ENCODE assay signal across 1 cellular context in genomic region chr16:180921-181667, GRCh38.
TF ChIP-seq lines count a peak whose summit lies in the region.

No MANE protein-coding gene starts in this region.

TF ChIP-seq in K562, 482 proteins besides CTCF, POLR2A, EP300 and RAD21 (continued from another document and continues in another):
- no peak for TF ChIP-seq SMARCA5 (IDR thresholded peaks at IDR 0.05)
- TF ChIP-seq, protein P1, sequence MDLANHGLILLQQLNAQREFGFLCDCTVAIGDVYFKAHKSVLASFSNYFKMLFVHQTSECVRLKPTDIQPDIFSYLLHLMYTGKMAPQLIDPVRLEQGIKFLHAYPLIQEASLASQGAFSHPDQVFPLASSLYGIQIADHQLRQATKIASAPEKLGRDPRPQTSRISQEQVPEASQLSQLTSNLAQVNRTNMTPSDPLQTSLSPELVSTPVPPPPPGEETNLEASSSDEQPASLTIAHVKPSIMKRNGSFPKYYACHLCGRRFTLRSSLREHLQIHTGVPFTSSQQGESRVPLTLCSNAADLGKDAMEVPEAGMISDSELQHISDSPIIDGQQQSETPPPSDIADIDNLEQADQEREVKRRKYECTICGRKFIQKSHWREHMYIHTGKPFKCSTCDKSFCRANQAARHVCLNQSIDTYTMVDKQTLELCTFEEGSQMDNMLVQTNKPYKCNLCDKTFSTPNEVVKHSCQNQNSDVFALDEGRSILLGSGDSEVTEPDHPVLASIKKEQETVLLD (IDR thresholded peaks at IDR 0.05), result peak; percentile 13; the same call in 1 of the 2 replicates
- TF ChIP-seq ZBTB7A (IDR thresholded peaks at IDR 0.05; ENCODE audit: borderline replicate concordance, control insufficient read depth, low read depth, low read length), result no peak
- peak; percentile 93 for TF ChIP-seq ATF2 (CRISPR knock-in tag; IDR thresholded peaks at IDR 0.05)
- no peak for TF ChIP-seq ESRRB (CRISPR knock-in tag; IDR thresholded peaks at IDR 0.05; ENCODE audit: borderline replicate concordance)
- no peak for TF ChIP-seq ZNF277 (CRISPR knock-in tag; IDR thresholded peaks at IDR 0.05; ENCODE audit: borderline replicate concordance)
- TF ChIP-seq ZNF444 (CRISPR knock-in tag; IDR thresholded peaks at IDR 0.05), result no peak
- peak; percentile 28 for TF ChIP-seq E2F8 (IDR thresholded peaks at IDR 0.05; ENCODE audit: low read depth, partially characterized antibody)
- TF ChIP-seq TAL1 (IDR thresholded peaks at IDR 0.05), result no peak
- peak; percentile 60; the same call in 1 of the 2 replicates for TF ChIP-seq ZC3H4 (CRISPR knock-in tag; IDR thresholded peaks at IDR 0.05; ENCODE audit: borderline replicate concordance)
- no peak for TF ChIP-seq ILK (tag; IDR thresholded peaks at IDR 0.05; ENCODE audit: borderline replicate concordance, low read depth)
- TF ChIP-seq, protein P2, sequence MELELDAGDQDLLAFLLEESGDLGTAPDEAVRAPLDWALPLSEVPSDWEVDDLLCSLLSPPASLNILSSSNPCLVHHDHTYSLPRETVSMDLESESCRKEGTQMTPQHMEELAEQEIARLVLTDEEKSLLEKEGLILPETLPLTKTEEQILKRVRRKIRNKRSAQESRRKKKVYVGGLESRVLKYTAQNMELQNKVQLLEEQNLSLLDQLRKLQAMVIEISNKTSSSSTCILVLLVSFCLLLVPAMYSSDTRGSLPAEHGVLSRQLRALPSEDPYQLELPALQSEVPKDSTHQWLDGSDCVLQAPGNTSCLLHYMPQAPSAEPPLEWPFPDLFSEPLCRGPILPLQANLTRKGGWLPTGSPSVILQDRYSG (tag; conservative IDR thresholded peaks at IDR 0.05; ENCODE audit: low read depth), result peak; percentile 47; the same call in 1 of the 2 replicates
- no peak for TF ChIP-seq ZNF655 (CRISPR knock-in tag; IDR thresholded peaks at IDR 0.05)
- TF ChIP-seq ELK3 (CRISPR knock-in tag; IDR thresholded peaks at IDR 0.05), result no peak
- no peak for TF ChIP-seq PHTF2 (CRISPR knock-in tag; IDR thresholded peaks at IDR 0.05)
- no peak for TF ChIP-seq RFX7 (CRISPR knock-in tag; IDR thresholded peaks at IDR 0.05)
- TF ChIP-seq PRDM10 (IDR thresholded peaks at IDR 0.05; ENCODE audit: partially characterized antibody), result peak; percentile 9
- no peak for TF ChIP-seq EHMT2 (IDR thresholded peaks at IDR 0.05)
- peak; percentile 93 for TF ChIP-seq HNRNPLL (IDR thresholded peaks at IDR 0.05; ENCODE audit: low read depth, low read length, poor library complexity, severe bottlenecking)
- no peak for TF ChIP-seq CBX2 (IDR thresholded peaks at IDR 0.05; ENCODE audit: insufficient read depth, low read length, poor library complexity, severe bottlenecking)
- peak; percentile 94 for TF ChIP-seq IRF2 (CRISPR knock-in tag; IDR thresholded peaks at IDR 0.05)
- TF ChIP-seq CHD1 (IDR thresholded peaks at IDR 0.05; ENCODE audit: low read length), result peak; percentile 45
- TF ChIP-seq PCBP2 (IDR thresholded peaks at IDR 0.05; ENCODE audit: low read depth, low read length, poor library complexity, severe bottlenecking), result no peak
- no peak for TF ChIP-seq SMAD1 (IDR thresholded peaks at IDR 0.05; ENCODE audit: low read depth, low read length, partially characterized antibody)
- no peak for TF ChIP-seq C11orf30 (IDR thresholded peaks at IDR 0.05; ENCODE audit: low read depth)
- peak; percentile 100 for TF ChIP-seq RERE (CRISPR knock-in tag; IDR thresholded peaks at IDR 0.05; ENCODE audit: borderline replicate concordance)
- TF ChIP-seq ELK1 (CRISPR knock-in tag; IDR thresholded peaks at IDR 0.05), result 0 out of 2 replicates have a peak, but pooled peaks have one; percentile 49
- TF ChIP-seq GTF2F1 (IDR thresholded peaks at IDR 0.05; ENCODE audit: low read depth, low read length), result no peak
- no peak for TF ChIP-seq HNRNPUL1 (IDR thresholded peaks at IDR 0.05; ENCODE audit: low read length)
- TF ChIP-seq ZNF274 (IDR thresholded peaks at IDR 0.05; ENCODE audit: borderline replicate concordance, low read depth, low read length), result peak; percentile 44; the same call in 1 of the 2 replicates
- TF ChIP-seq ETS2 (tag; IDR thresholded peaks at IDR 0.05; ENCODE audit: borderline replicate concordance, poor library complexity, severe bottlenecking), result no peak
- TF ChIP-seq EGR1 (conservative IDR thresholded peaks at IDR 0.05), result peak; percentile 17; the same call in 1 of the 2 replicates
- no peak for TF ChIP-seq YBX1 (IDR thresholded peaks at IDR 0.05)
- TF ChIP-seq KDM2B (CRISPR knock-in tag; IDR thresholded peaks at IDR 0.05), result peak; percentile 92
- peak; percentile 91 for TF ChIP-seq GABPB1 (CRISPR knock-in tag; IDR thresholded peaks at IDR 0.05)
